ENCODE assay signal across 9 cellular contexts in genomic region chr16:4515611-4516233, GRCh38. TPM values are rescaled to one million over a fixed set of nuclear protein-coding genes. Genes with fewer than 3 reads are reported as not detected.
DNase-seq lines count a peak whose midpoint lies in the region; ATAC-seq and TF ChIP-seq lines count a peak whose summit lies in the region.
"Had no signal": no experiment of that assay in that cellular context is flagged by ENCODE, and none has a peak within 500 bp of the region (broad histone marks: within the 10 kb centered on the region; RNA-seq: fewer than 3 reads in every experiment).

No MANE protein-coding gene starts in this region.

- H3K79me2 ChIP-seq in OCI-LY3 (ENCODE audit: low read length), result no peaks in the 10 kb centered on the region

- TF ChIP-seq EP300 in esophagus muscularis mucosa (IDR thresholded peaks at IDR 0.05), result no peak

- H3K9ac ChIP-seq in OCI-LY3 (ENCODE audit: low read length), result no peak overlapping the region

- H3K9me3 ChIP-seq in OCI-LY3 (ENCODE audit: insufficient read depth, low read length) (no peaks in the 10 kb centered on the region), esophagus muscularis mucosa (no peaks in the 10 kb centered on the region), uterus (no peaks in the 10 kb centered on the region)

- intact Hi-C loops in left cardiac atrium (cut with DNase I), result no loop called here
- intact Hi-C loops in cardiac septum (cut with DNase I), result no loop called here
- intact Hi-C loops in esophagus muscularis mucosa (cut with DNase I), result no loop called here
- intact Hi-C loops in uterus (cut with DNase I; ENCODE audit: low total_unique reads), result no loop called here

- TF ChIP-seq POLR2A in esophagus muscularis mucosa (IDR thresholded peaks at IDR 0.05; ENCODE audit: low read depth) (no peak), uterus (IDR thresholded peaks at IDR 0.05) (no peak)

- H3K36me3 ChIP-seq in OCI-LY3 (replicated peaks; ENCODE audit: low read depth, low read length), result peaks cover 16% of the 10 kb centered on the region
- peaks cover 6 to 35% (median 34%) of the 10 kb centered on the region in 4 donors for H3K36me3 ChIP-seq in esophagus muscularis mucosa
- H3K36me3 ChIP-seq in uterus, result no peaks in the 10 kb centered on the region

- 25% methylated on average over 5 of the region's 5 CpGs for WGBS in esophagus muscularis mucosa

- H3K4me2 ChIP-seq in OCI-LY3 (ENCODE audit: low read length), result peak overlapping the region; percentile 49

- ATAC-seq in left cardiac atrium, result peak; percentile 10 to 18

- H4K20me1 ChIP-seq in OCI-LY3 (ENCODE audit: insufficient read depth, low read length), result peaks cover 10% of the 10 kb centered on the region; the same call in 1 of the 2 replicates

- H3K27me3 ChIP-seq in OCI-LY3 (ENCODE audit: low read depth, low read length) (no peaks in the 10 kb centered on the region), esophagus muscularis mucosa (no peaks in the 10 kb centered on the region), uterus (no peaks in the 10 kb centered on the region)

- H3K4me3 ChIP-seq in OCI-LY3 (ENCODE audit: low read length) (no peak overlapping the region), esophagus muscularis mucosa (peak overlapping the region in 1 of 4 donors; percentile 4), uterus (no peak overlapping the region)

- H3K4me1 ChIP-seq in OCI-LY3 (ENCODE audit: low read length) (peaks cover 24% of the 10 kb centered on the region), esophagus muscularis mucosa (peaks cover 46 to 69% (median 56%) of the 10 kb centered on the region in 4 donors), uterus (peaks cover 0 to 6% of the 10 kb centered on the region in 2 donors)

- DNase-seq in left cardiac atrium, result no peak
- no peak for DNase-seq in cardiac septum (ENCODE audit: low spot score)
- DNase-seq in esophagus muscularis mucosa (ENCODE audit: extremely low spot score), result no peak
- DNase-seq in uterus, result no peak
- DNase-seq in C1 segment of cervical spinal cord (lab: John Stamatoyannopoulos, UW), result no peak
- no peak for DNase-seq in stimulated activated CD4-positive, alpha-beta T cell treated with anti-CD3 and anti-CD28 coated beads, Interleukin-1b, Interleukin-23, amount 100 ng/mL, for 48 hours
- no peak for DNase-seq in hepatic stellate cell (ENCODE audit: low spot score)

- H2AFZ ChIP-seq in OCI-LY3 (ENCODE audit: low read depth, low read length), result no peak overlapping the region

- H3K27ac ChIP-seq in OCI-LY3 (ENCODE audit: low read length) (peak overlapping the region; percentile 10; the same call in 1 of the 2 replicates), esophagus muscularis mucosa (replicated peaks in 1 of 4) (peak overlapping the region; percentile 52 to 66 (median 65)), uterus (peak overlapping the region; percentile 32 to 54)

- TF ChIP-seq CTCF in OCI-LY3 (IDR thresholded peaks at IDR 0.05; ENCODE audit: low read depth, low read length) (no peak), esophagus muscularis mucosa (IDR thresholded peaks at IDR 0.05) (no peak), uterus (IDR thresholded peaks at IDR 0.05) (no peak)

RNA-seq across cellular contexts. Expression of gene CDIP1, which starts 22.9 kb away (rescaled TPM):
- total RNA-seq in left cardiac atrium, result 10 to 100 TPM; 34.1 to 42.9 TPM
- 42.1 TPM for total RNA-seq in cardiac septum
- total RNA-seq in esophagus muscularis mucosa, result 10 to 100 TPM; 18.3 to 33.4 (median 28.3) TPM
- 10 to 100 TPM in 2 of 4 donors, 1 to 10 TPM in 2; 5.0 to 40.6 (median 11.1) TPM for total RNA-seq in uterus

RNA-seq across cellular contexts. Expression of gene HMOX2, which starts 39.5 kb away (rescaled TPM):
- 10 to 100 TPM; 65.3 to 92.0 TPM for total RNA-seq in left cardiac atrium
- 69.1 TPM for total RNA-seq in cardiac septum
- 10 to 100 TPM; 26.6 to 45.9 (median 44.7) TPM for total RNA-seq in esophagus muscularis mucosa
- 10 to 100 TPM; 13.2 to 43.1 (median 34.1) TPM for total RNA-seq in uterus

RNA-seq across cellular contexts. Expression of gene C16orf96, which starts 40.4 kb away (rescaled TPM):
- total RNA-seq in left cardiac atrium (under 1 TPM in 1 of 2 donors, not detected in 1; 0.10 TPM), cardiac septum (0.11 TPM), esophagus muscularis mucosa (not detected), uterus (under 1 TPM in 3 of 4 donors, not detected in 1; 0.26 to 0.35 (median 0.30) TPM)
- total RNA-seq: HT1080 had no signal

RNA-seq across cellular contexts. Expression of gene NMRAL1, which starts 41.3 kb away (rescaled TPM):
- 10 to 100 TPM; 16.8 to 17.2 TPM for total RNA-seq in left cardiac atrium
- 7.3 TPM for total RNA-seq in cardiac septum
- total RNA-seq in esophagus muscularis mucosa, result 10 to 100 TPM; 29.1 to 50.0 (median 45.3) TPM
- 100 to 1,000 TPM in 1 of 4 donors, 10 to 100 TPM in 3; 37.0 to 320 (median 59.3) TPM for total RNA-seq in uterus

Comparison
In these comparisons a context has a peak if more than half of its experiments do, and no peak if none do; other contexts are left out.
1. H3K27ac ChIP-seq: peak in every context shown above with its lines; median percentile 65 in esophagus muscularis mucosa; 43 in uterus; 10 in OCI-LY3.